ENCODE assay signal across 21 cellular contexts in genomic region chr1:161779393-161779792, GRCh38. TPM values are rescaled to one million over a fixed set of nuclear protein-coding genes. Genes with fewer than 3 reads are reported as not detected.
"Had no signal": no experiment of that assay in that cellular context is flagged by ENCODE, and none has a peak within 500 bp of the region (broad histone marks: within the 10 kb centered on the region; RNA-seq: fewer than 3 reads in every experiment).

No MANE protein-coding gene starts in this region.

- H3K4me1 Mint-ChIP-seq: central memory CD8-positive, alpha-beta T cell; mesothelial cell of epicardium had no signal

- H3K27me3 ChIP-seq: ascending aorta, gastrocnemius medialis, heart left ventricle, left lung, neutrophil, sigmoid colon, upper lobe of right lung had no signal

- DNase-seq: activated CD4-positive, alpha-beta T cell treated with anti-CD3 and anti-CD28 coated beads, Interleukin-2, amount 10 ng/mL, durations not matched to agents 24 days and 14 days; activated CD8-positive, alpha-beta T cell treated with anti-CD3 and anti-CD28 coated beads for 36 hours; activated naive CD4-positive, alpha-beta T cell treated with anti-CD3 and anti-CD28 coated beads for 36 hours; activated T-cell treated with anti-CD3 and anti-CD28 coated beads, Interleukin-2, amount 50 U/mL, for 24 hours; gastrocnemius medialis; heart left ventricle; left lung; sigmoid colon; stimulated activated CD4-positive, alpha-beta T cell treated with anti-CD3 and anti-CD28 coated beads, Interleukin-4, amount 100 ng/mL, for 4 hours; T1000; upper lobe of right lung had no signal

- H3K4me3 Mint-ChIP-seq: activated CD4-positive, alpha-beta T cell treated with anti-CD3 and anti-CD28 coated beads, Interleukin-2, amount 10 ng/mL, durations not matched to agents 24 days and 14 days; activated CD8-positive, alpha-beta T cell treated with anti-CD3 and anti-CD28 coated beads for 36 hours; activated naive CD4-positive, alpha-beta T cell treated with anti-CD3 and anti-CD28 coated beads for 36 hours; activated T-cell treated with anti-CD3 and anti-CD28 coated beads, Interleukin-2, amount 50 U/mL, for 24 hours; central memory CD8-positive, alpha-beta T cell; mesothelial cell of epicardium; natural killer cell treated with Interleukin-12 subunit alpha and Interleukin-12 subunit beta and Interleukin-15 and Interleukin-18, amount 100 ng/mL, for 72 hours; stimulated activated memory B cell treated with anti-CD40 and anti-IgM and Interleukin-4, amounts not matched to agents 10 μg/mL and 1 μg/mL and 100 μg/mL, for 72 hours had no signal

- H3K4me3 ChIP-seq: ascending aorta, coronary artery, gastrocnemius medialis, heart left ventricle, left lung, sigmoid colon, upper lobe of right lung had no signal

- H3K4me1 ChIP-seq: ascending aorta, parathyroid adenoma, upper lobe of right lung had no signal

- FAIRE-seq: endometrium had no signal

- H2AFZ ChIP-seq: parathyroid adenoma had no signal

- ATAC-seq: activated CD8-positive, alpha-beta T cell treated with anti-CD3 and anti-CD28 coated beads for 36 hours; gastrocnemius medialis; heart left ventricle; left lung; natural killer cell treated with Interleukin-12 subunit alpha and Interleukin-12 subunit beta and Interleukin-15 and Interleukin-18, amount 100 ng/mL, for 72 hours; stimulated activated memory B cell treated with anti-CD40 and anti-IgM and Interleukin-4, amounts not matched to agents 10 μg/mL and 1 μg/mL and 100 μg/mL, for 72 hours; upper lobe of right lung had no signal

- H3K9me3 ChIP-seq: ascending aorta, gastrocnemius medialis, heart left ventricle, left lung, neutrophil, sigmoid colon, upper lobe of right lung had no signal

- H3K9ac ChIP-seq: parathyroid adenoma had no signal

- H3K27ac ChIP-seq: ascending aorta, coronary artery, gastrocnemius medialis, heart left ventricle, left lung, parathyroid adenoma, sigmoid colon, upper lobe of right lung had no signal

- H3K9me3 Mint-ChIP-seq: activated CD4-positive, alpha-beta T cell treated with anti-CD3 and anti-CD28 coated beads, Interleukin-2, amount 10 ng/mL, durations not matched to agents 24 days and 14 days; activated CD8-positive, alpha-beta T cell treated with anti-CD3 and anti-CD28 coated beads for 36 hours; activated naive CD4-positive, alpha-beta T cell treated with anti-CD3 and anti-CD28 coated beads for 36 hours; activated T-cell treated with anti-CD3 and anti-CD28 coated beads, Interleukin-2, amount 50 U/mL, for 24 hours; activated T-helper 2 cell treated with anti-CD3 and anti-CD28 coated beads, Interferon-gamma antibody, Interleukin-2, Interleukin-4, amounts not matched to agents 10 μg/mL and 5 μg/mL and 100 μg/mL, durations not matched to agents 14 hours and 24 hours and 36 hours; central memory CD8-positive, alpha-beta T cell; mesothelial cell of epicardium; natural killer cell treated with Interleukin-12 subunit alpha and Interleukin-12 subunit beta and Interleukin-15 and Interleukin-18, amount 100 ng/mL, for 72 hours; stimulated activated memory B cell treated with anti-CD40 and anti-IgM and Interleukin-4, amounts not matched to agents 10 μg/mL and 1 μg/mL and 100 μg/mL, for 72 hours had no signal

- H3K27ac Mint-ChIP-seq: activated CD4-positive, alpha-beta T cell treated with anti-CD3 and anti-CD28 coated beads, Interleukin-2, amount 10 ng/mL, durations not matched to agents 24 days and 14 days; activated CD8-positive, alpha-beta T cell treated with anti-CD3 and anti-CD28 coated beads for 36 hours; activated naive CD4-positive, alpha-beta T cell treated with anti-CD3 and anti-CD28 coated beads for 36 hours; activated T-cell treated with anti-CD3 and anti-CD28 coated beads, Interleukin-2, amount 50 U/mL, for 24 hours; activated T-helper 2 cell treated with anti-CD3 and anti-CD28 coated beads, Interferon-gamma antibody, Interleukin-2, Interleukin-4, amounts not matched to agents 10 μg/mL and 5 μg/mL and 100 μg/mL, durations not matched to agents 14 hours and 24 hours and 36 hours; mesothelial cell of epicardium; natural killer cell treated with Interleukin-12 subunit alpha and Interleukin-12 subunit beta and Interleukin-15 and Interleukin-18, amount 100 ng/mL, for 72 hours; stimulated activated memory B cell treated with anti-CD40 and anti-IgM and Interleukin-4, amounts not matched to agents 10 μg/mL and 1 μg/mL and 100 μg/mL, for 72 hours had no signal

- H3K79me2 ChIP-seq: parathyroid adenoma had no signal

- H3K27me3 Mint-ChIP-seq: activated CD4-positive, alpha-beta T cell treated with anti-CD3 and anti-CD28 coated beads, Interleukin-2, amount 10 ng/mL, durations not matched to agents 24 days and 14 days; activated CD8-positive, alpha-beta T cell treated with anti-CD3 and anti-CD28 coated beads for 36 hours; activated T-cell treated with anti-CD3 and anti-CD28 coated beads, Interleukin-2, amount 50 U/mL, for 24 hours; central memory CD8-positive, alpha-beta T cell; natural killer cell treated with Interleukin-12 subunit alpha and Interleukin-12 subunit beta and Interleukin-15 and Interleukin-18, amount 100 ng/mL, for 72 hours; stimulated activated memory B cell treated with anti-CD40 and anti-IgM and Interleukin-4, amounts not matched to agents 10 μg/mL and 1 μg/mL and 100 μg/mL, for 72 hours had no signal

RNA-seq across cellular contexts. Expression of gene FCRLB, which starts 58.0 kb away (rescaled TPM):
- total RNA-seq: activated CD4-positive, alpha-beta T cell treated with anti-CD3 and anti-CD28 coated beads, Interleukin-2, amount 10 ng/mL, durations not matched to agents 24 days and 14 days; activated T-helper 2 cell treated with anti-CD3 and anti-CD28 coated beads, Interferon-gamma antibody, Interleukin-2, Interleukin-4, amounts not matched to agents 10 μg/mL and 5 μg/mL and 100 μg/mL, durations not matched to agents 14 hours and 24 hours and 36 hours; ascending aorta; gastrocnemius medialis had no signal
